In the genomic region with DNA sequence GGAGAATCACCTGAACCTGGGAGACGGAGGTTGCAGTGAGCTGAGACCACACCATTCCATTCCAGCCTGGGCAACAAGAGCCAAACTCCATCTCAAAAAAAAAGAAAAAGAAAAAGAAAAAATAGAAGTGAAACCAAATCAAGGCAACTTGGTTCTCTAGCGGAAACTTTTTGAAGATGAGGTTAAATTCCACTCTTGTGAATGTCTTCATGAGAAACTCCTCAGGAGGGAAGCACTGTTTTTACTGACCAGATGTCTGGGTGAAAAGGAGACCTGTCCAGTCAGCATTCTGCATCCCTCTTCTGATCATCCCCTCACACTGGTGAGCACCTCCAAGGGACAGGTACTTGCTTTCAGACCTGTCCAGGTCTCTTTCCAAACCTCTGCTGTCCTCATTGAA, we compare ENCODE assay signal across 11 cellular contexts. TPM values are rescaled to one million over a fixed set of nuclear protein-coding genes. Genes with fewer than 3 reads are reported as not detected.
DNase-seq lines count a peak whose midpoint lies in the region; ATAC-seq, FAIRE-seq and TF ChIP-seq lines count a peak whose summit lies in the region.
"Had no signal": no experiment of that assay in that cellular context is flagged by ENCODE, and none has a peak within 500 bp of the region (broad histone marks: within the 10 kb centered on the region; RNA-seq: fewer than 3 reads in every experiment).

No MANE protein-coding gene starts in this region.

- peak overlapping the region; percentile 71 for H3K4me2 ChIP-seq in OCI-LY3 (ENCODE audit: low read length)
- no peak overlapping the region for H3K4me2 ChIP-seq in smooth muscle cell

- no peaks in the 10 kb centered on the region for H3K9me3 Mint-ChIP-seq in activated CD4-positive, alpha-beta T cell treated with anti-CD3 and anti-CD28 coated beads, Interleukin-2, amount 10 ng/mL, durations not matched to agents 24 days and 14 days
- no peaks in the 10 kb centered on the region for H3K9me3 Mint-ChIP-seq in effector memory CD8-positive, alpha-beta T cell

- peaks cover 3% of the 10 kb centered on the region for H3F3A ChIP-seq in smooth muscle cell (ENCODE audit: low read depth)

- H3K9me3 ChIP-seq in OCI-LY3 (ENCODE audit: insufficient read depth, low read length) (no peaks in the 10 kb centered on the region), smooth muscle cell (replicated peaks; ENCODE audit: low read depth) (no peaks in the 10 kb centered on the region)
- H3K9me3 ChIP-seq: MG63 had no signal

- no peak for FAIRE-seq in H54 (lab: Jason Lieb, UNC)

- peaks cover 3% of the 10 kb centered on the region for H3K36me3 Mint-ChIP-seq in activated CD4-positive, alpha-beta T cell treated with anti-CD3 and anti-CD28 coated beads, Interleukin-2, amount 10 ng/mL, durations not matched to agents 24 days and 14 days (ENCODE audit: low read depth)
- H3K36me3 Mint-ChIP-seq in effector memory CD8-positive, alpha-beta T cell (ENCODE audit: insufficient read depth), result peaks cover 40% of the 10 kb centered on the region

- WGBS in smooth muscle cell (ENCODE audit: low lambda C conversion rate), result 100% methylated on average over 2 of the region's 2 CpGs

- H3K4me1 ChIP-seq in OCI-LY3 (ENCODE audit: low read length), result peaks cover 39% of the 10 kb centered on the region
- H3K4me1 ChIP-seq in smooth muscle cell (ENCODE audit: low read depth), result peaks cover 28% of the 10 kb centered on the region

- H3K4me3 Mint-ChIP-seq in activated CD4-positive, alpha-beta T cell treated with anti-CD3 and anti-CD28 coated beads, Interleukin-2, amount 10 ng/mL, durations not matched to agents 24 days and 14 days, result peak overlapping the region; percentile 37
- peak overlapping the region; percentile 67 for H3K4me3 Mint-ChIP-seq in effector memory CD8-positive, alpha-beta T cell

- H3K79me2 ChIP-seq in OCI-LY3 (ENCODE audit: low read length) (peaks cover 100% of the 10 kb centered on the region), smooth muscle cell (ENCODE audit: low read depth) (peaks cover 100% of the 10 kb centered on the region)

- no peaks in the 10 kb centered on the region for H3K27me3 Mint-ChIP-seq in activated CD4-positive, alpha-beta T cell treated with anti-CD3 and anti-CD28 coated beads, Interleukin-2, amount 10 ng/mL, durations not matched to agents 24 days and 14 days
- no peaks in the 10 kb centered on the region for H3K27me3 Mint-ChIP-seq in effector memory CD8-positive, alpha-beta T cell

- H3K9ac ChIP-seq in OCI-LY3 (ENCODE audit: low read length) (peak overlapping the region; percentile 1; the same call in 1 of the 2 replicates), smooth muscle cell (ENCODE audit: low read depth) (no peak overlapping the region)

- ATAC-seq in effector memory CD8-positive, alpha-beta T cell (replicated peaks), result no peak
- ATAC-seq in GM21786 (IDR thresholded peaks at IDR 0.05; ENCODE audit: unreplicated experiment), result no peak

- peaks cover 75% of the 10 kb centered on the region for H3K4me1 Mint-ChIP-seq in activated CD4-positive, alpha-beta T cell treated with anti-CD3 and anti-CD28 coated beads, Interleukin-2, amount 10 ng/mL, durations not matched to agents 24 days and 14 days
- peaks cover 78 to 79% of the 10 kb centered on the region in 2 donors for H3K4me1 Mint-ChIP-seq in effector memory CD8-positive, alpha-beta T cell (ENCODE audit: low read depth in 2 of 2)

- H3K27me3 ChIP-seq in OCI-LY3 (ENCODE audit: low read depth, low read length), result no peaks in the 10 kb centered on the region
- H3K27me3 ChIP-seq in smooth muscle cell (ENCODE audit: low read depth), result no peaks in the 10 kb centered on the region
- H3K27me3 ChIP-seq: MG63 had no signal

- no peak for TF ChIP-seq POLR2A in H54 (IDR thresholded peaks at IDR 0.05; ENCODE audit: low read depth, low read length)

- H2AFZ ChIP-seq in OCI-LY3 (ENCODE audit: low read depth, low read length) (no peak overlapping the region), smooth muscle cell (ENCODE audit: low read depth) (no peak overlapping the region)

- H3K4me3 ChIP-seq in OCI-LY3 (ENCODE audit: low read length) (peak overlapping the region; percentile 57), smooth muscle cell (no peak overlapping the region)
- H3K4me3 ChIP-seq: MG63 had no signal

- peaks cover 99% of the 10 kb centered on the region for H4K20me1 ChIP-seq in OCI-LY3 (ENCODE audit: insufficient read depth, low read length)
- peaks cover 100% of the 10 kb centered on the region for H4K20me1 ChIP-seq in smooth muscle cell (ENCODE audit: low read depth)

- no peak for TF ChIP-seq CTCF in OCI-LY3 (IDR thresholded peaks at IDR 0.05; ENCODE audit: low read depth, low read length)
- TF ChIP-seq CTCF in smooth muscle cell (IDR thresholded peaks at IDR 0.05; ENCODE audit: borderline replicate concordance, insufficient read depth, poor library complexity, severe bottlenecking), result no peak

- peak overlapping the region; percentile 75 for H3K27ac Mint-ChIP-seq in activated CD4-positive, alpha-beta T cell treated with anti-CD3 and anti-CD28 coated beads, Interleukin-2, amount 10 ng/mL, durations not matched to agents 24 days and 14 days
- peak overlapping the region; percentile 92 to 93 for H3K27ac Mint-ChIP-seq in effector memory CD8-positive, alpha-beta T cell

- peak overlapping the region; percentile 59 for H3K27ac ChIP-seq in OCI-LY3 (ENCODE audit: low read length)
- peak overlapping the region; percentile 77 for H3K27ac ChIP-seq in smooth muscle cell (ENCODE audit: low read depth)

- H3K36me3 ChIP-seq in OCI-LY3 (replicated peaks; ENCODE audit: low read depth, low read length) (peaks cover 12% of the 10 kb centered on the region), smooth muscle cell (ENCODE audit: low read depth) (no peaks in the 10 kb centered on the region)

- DNase-seq in activated CD4-positive, alpha-beta T cell treated with anti-CD3 and anti-CD28 coated beads, Interleukin-2, amount 10 ng/mL, durations not matched to agents 24 days and 14 days, result no peak
- no peak for DNase-seq in activated CD4-positive, alpha-beta T cell treated with anti-CD3 and anti-CD28 coated beads, Interleukin-2, amount 50 U/mL, for 1 hour
- DNase-seq in effector memory CD8-positive, alpha-beta T cell, result no peak
- no peak for DNase-seq in smooth muscle cell (lab: John Stamatoyannopoulos, UW; ENCODE audit: unreplicated experiment)
- no peak for DNase-seq in kidney tubule cell (ENCODE audit: low spot score)
- no peak for DNase-seq in H54 (ENCODE audit: insufficient read length, low spot score)
- DNase-seq: head of caudate nucleus; MG63; stimulated activated CD4-positive, alpha-beta T cell treated with anti-CD3 and anti-CD28 coated beads, Interleukin-4, amount 100 ng/mL, for 1 hour had no signal

- intact Hi-C loops in activated CD4-positive, alpha-beta T cell treated with anti-CD3 and anti-CD28 coated beads, Interleukin-2, amount 10 ng/mL, durations not matched to agents 24 days and 14 days (cut with micrococcal nuclease), result no loop called here

RNA-seq across cellular contexts. Expression of a gene that starts 15.8 kb away (rescaled TPM):
- total RNA-seq in activated CD4-positive, alpha-beta T cell treated with anti-CD3 and anti-CD28 coated beads, Interleukin-2, amount 10 ng/mL, durations not matched to agents 24 days and 14 days, result 109 TPM in 2 replicates
- 16.1 and 24.1 TPM in 2 replicates for total RNA-seq in smooth muscle cell
- 102 and 105 TPM in 2 replicates for polyA plus RNA-seq in smooth muscle cell
